Comparison of ENCODE assay signal across 13 cellular contexts in genomic region chr10:119461923-119462322, GRCh38.
DNase-seq lines count a peak whose midpoint lies in the region; ATAC-seq, FAIRE-seq and TF ChIP-seq lines count a peak whose summit lies in the region.
"Had no signal": no experiment of that assay in that cellular context is flagged by ENCODE, and none has a peak within 500 bp of the region (broad histone marks: within the 10 kb centered on the region; RNA-seq: fewer than 3 reads in every experiment).

No MANE protein-coding gene starts in this region.

- DNase-seq in GM12878 (ENCODE audit: low read depth, low spot score) (no peak), HCEC 1CT (no peak), T-helper 17 cell (no peak), OCI-M2 (lab: John Stamatoyannopoulos, UW; ENCODE audit: unreplicated experiment) (no peak), left colon (no peak)
- DNase-seq: effector memory CD4-positive, alpha-beta T cell; gastrocnemius medialis; stimulated activated naive CD4-positive, alpha-beta T cell had no signal

- H3K9ac ChIP-seq in GM12878 (ENCODE audit: control insufficient read depth, insufficient read depth, low read length), result no peak overlapping the region

- H3K36me3 ChIP-seq in GM12878 (ENCODE audit: control insufficient read depth in 2 of 2, insufficient read depth in 2 of 2, low read length in 1 of 2), result no peaks in the 10 kb centered on the region
- H3K36me3 ChIP-seq: gastrocnemius medialis had no signal

- TF ChIP-seq RAD21 in GM12878 (IDR thresholded peaks at IDR 0.05; ENCODE audit: insufficient read depth, low read depth, low read length), result no peak

- H3K79me2 ChIP-seq in GM12878 (ENCODE audit: control insufficient read depth, insufficient read depth, low read length), result no peaks in the 10 kb centered on the region

- TF ChIP-seq CTCF in GM12878 (IDR thresholded peaks at IDR 0.05 in 2 of 3, conservative IDR thresholded peaks at IDR 0.05 in 1 of 3; ENCODE audit: control insufficient read depth in 2 of 3, extremely low read depth in 1 of 3, insufficient read depth in 1 of 3, low read depth in 3 of 3, low read length in 3 of 3), result no peak

- peak overlapping the region; percentile 35; the same call in 1 of the 2 replicates for H3K4me2 ChIP-seq in GM12878 (ENCODE audit: control insufficient read depth, insufficient read depth)

- BruUV-seq in GM12878 (replicated peaks; lab: Mats Ljungman, UMichigan), result no TSS peak

- TF ChIP-seq POLR2A in GM12878 (IDR thresholded peaks at IDR 0.05; ENCODE audit: low read depth, low read length), result no peak

- intact Hi-C loops in GM12878 (cut with micrococcal nuclease; ENCODE audit: unreplicated experiment) (no loop called here), left colon (cut with DNase I, micrococcal nuclease) (loop anchor here in 1 of 2 donors (10.0 kb wide), 1 partner anchor 1887 kb away; no protein-coding TSS in a partner anchor)

- no peak for TF ChIP-seq EP300 in GM12878 (IDR thresholded peaks at IDR 0.05; ENCODE audit: borderline replicate concordance in 1 of 2, control insufficient read depth in 1 of 2, low read depth in 2 of 2, low read length in 2 of 2)

- 5% methylated on average over 2 of the region's 2 CpGs for WGBS in GM12878 (ENCODE audit: insufficient coverage, insufficient replicate concordance, low lambda C conversion rate, missing lambda C conversion rate)

- POLR2A ChIA-PET in GM12878 (lab: Charles Lee), result interaction anchor here (0.6 to 0.7 kb wide), 2 partner anchors 13 to 139 kb away, joined by 3 read pairs; no protein-coding TSS in a partner anchor

- ATAC-seq in GM18498 (IDR thresholded peaks at IDR 0.05; ENCODE audit: unreplicated experiment), result peak; percentile 72
- peak; percentile 59 for ATAC-seq in GM19463 (IDR thresholded peaks at IDR 0.05; ENCODE audit: unreplicated experiment)
- peak; percentile 69 for ATAC-seq in HG02973 (IDR thresholded peaks at IDR 0.05; ENCODE audit: unreplicated experiment)
- ATAC-seq in GM12878, result peak; percentile 77
- no peak for ATAC-seq in T-helper 17 cell
- no peak for ATAC-seq in left colon
- ATAC-seq: gastrocnemius medialis had no signal

- peaks cover 21% of the 10 kb centered on the region for H3K4me1 ChIP-seq in GM12878 (ENCODE audit: control insufficient read depth, insufficient read depth, low read length)
- H3K4me1 ChIP-seq: gastrocnemius medialis had no signal

- SMC1A ChIA-PET in GM12878 (lab: Charles Lee; ENCODE audit: uncharacterized antibody, unreplicated experiment), result no interaction called here

- no peak overlapping the region for H3K4me3 Mint-ChIP-seq in T-helper 17 cell
- H3K4me3 Mint-ChIP-seq: activated CD4-positive, alpha-beta T cell treated with anti-CD3 and anti-CD28 coated beads for 36 hours had no signal

- H3K4me1 Mint-ChIP-seq in T-helper 17 cell, result peaks cover 16% of the 10 kb centered on the region

- H3K9me3 ChIP-seq in GM12878 (replicated peaks; ENCODE audit: control insufficient read depth, insufficient read depth, low read length), result no peaks in the 10 kb centered on the region; the same call in 2 of the 3 replicates
- no peaks in the 10 kb centered on the region for H3K9me3 ChIP-seq in T-helper 17 cell (ENCODE audit: control insufficient read depth, low read length, poor library complexity, severe bottlenecking)
- H3K9me3 ChIP-seq: gastrocnemius medialis had no signal

- H3K27me3 ChIP-seq in GM12878 (replicated peaks in 1 of 2; ENCODE audit: control insufficient read depth in 2 of 2, insufficient read depth in 2 of 2, low read length in 1 of 2), result no peaks in the 10 kb centered on the region
- H3K27me3 ChIP-seq: gastrocnemius medialis had no signal

- no peak overlapping the region for H3K27ac ChIP-seq in GM12878 (ENCODE audit: control insufficient read depth, insufficient read depth)
- H3K27ac ChIP-seq: gastrocnemius medialis had no signal

- peak; percentile 31 for FAIRE-seq in GM12878 (lab: Jason Lieb, UNC)
- FAIRE-seq: H1 had no signal

- CTCF ChIA-PET in GM12878 (lab: Yijun Ruan, JAX), result interaction anchor here (1.1 to 1.2 kb wide), 2 partner anchors 17 to 28 kb away, joined by 3 to 4 read pairs; no protein-coding TSS in a partner anchor

- in situ Hi-C loops in GM12878 (cut with MboI), result no loop called here

- H4K20me1 ChIP-seq in GM12878 (ENCODE audit: control insufficient read depth, insufficient read depth), result no peaks in the 10 kb centered on the region

- H3K4me3 ChIP-seq in GM12878, result no peak overlapping the region
- H3K4me3 ChIP-seq: gastrocnemius medialis had no signal

- no peaks in the 10 kb centered on the region for H3K27me3 Mint-ChIP-seq in T-helper 17 cell
- H3K27me3 Mint-ChIP-seq: activated CD4-positive, alpha-beta T cell treated with anti-CD3 and anti-CD28 coated beads for 36 hours had no signal

- RAD21 ChIA-PET in GM12878 (lab: Charles Lee; ENCODE audit: unreplicated experiment), result no interaction called here

- H3K36me3 Mint-ChIP-seq in T-helper 17 cell (ENCODE audit: low read depth), result no peaks in the 10 kb centered on the region

- no peak overlapping the region for H2AFZ ChIP-seq in GM12878 (ENCODE audit: control insufficient read depth, low read depth, low read length)

- H3K27ac Mint-ChIP-seq in T-helper 17 cell, result no peak overlapping the region
- H3K27ac Mint-ChIP-seq: activated CD4-positive, alpha-beta T cell treated with anti-CD3 and anti-CD28 coated beads for 36 hours had no signal

TF ChIP-seq in GM12878, 131 proteins besides CTCF, POLR2A, EP300 and RAD21:
- TF ChIP-seq CEBPZ (IDR thresholded peaks at IDR 0.05; ENCODE audit: low read depth, low read length), result no peak
- no peak for TF ChIP-seq TCF12 (IDR thresholded peaks at IDR 0.05; ENCODE audit: low read depth, low read length)
- TF ChIP-seq CEBPB (IDR thresholded peaks at IDR 0.05; ENCODE audit: borderline replicate concordance in 1 of 2, low read depth in 2 of 2, low read length in 2 of 2), result no peak
- no peak for TF ChIP-seq NR2C2 (IDR thresholded peaks at IDR 0.05; ENCODE audit: borderline replicate concordance, control insufficient read depth, insufficient read length, low read depth)
- no peak for TF ChIP-seq YY1 (IDR thresholded peaks at IDR 0.05; ENCODE audit: low read depth, low read length)
- TF ChIP-seq SPI1 (IDR thresholded peaks at IDR 0.05; ENCODE audit: borderline replicate concordance, insufficient read depth, low read depth, low read length), result peak; percentile 88; the same call in 1 of the 2 replicates
- no peak for TF ChIP-seq PKNOX1 (IDR thresholded peaks at IDR 0.05)
- TF ChIP-seq MTA2 (IDR thresholded peaks at IDR 0.05; ENCODE audit: low read depth), result no peak

Comparison
In these comparisons a context has a peak if more than half of its experiments do, and no peak if none do; other contexts are left out.
1. ATAC-seq: peak in GM18498 (single experiment), GM19463 (single experiment), HG02973 (single experiment) and GM12878 (single experiment); none in T-helper 17 cell (single experiment) and left colon (single experiment).